ENCODE assay signal across 12 cellular contexts in genomic region chr18:23229472-23229871, GRCh38.
DNase-seq lines count a peak whose midpoint lies in the region; ATAC-seq and TF ChIP-seq lines count a peak whose summit lies in the region.
"Had no signal": no experiment of that assay in that cellular context is flagged by ENCODE, and none has a peak within 500 bp of the region (broad histone marks: within the 10 kb centered on the region; RNA-seq: fewer than 3 reads in every experiment).

No MANE protein-coding gene starts in this region.

- no peak overlapping the region for H3K4me3 Mint-ChIP-seq in stimulated activated naive CD8-positive, alpha-beta T cell treated with anti-CD3 and anti-CD28 coated beads, Interleukin-15, Interleukin-2, amounts not matched to agents 100 ng/mL and 50 ng/mL, for 24 hours
- no peak overlapping the region for H3K4me3 Mint-ChIP-seq in activated naive CD8-positive, alpha-beta T cell treated with anti-CD3 and anti-CD28 coated beads, Interleukin-2, amount 10 ng/mL, durations not matched to agents 7 days and 5 days
- H3K4me3 Mint-ChIP-seq in memory B cell, result no peak overlapping the region

- H3K27ac Mint-ChIP-seq in stimulated activated naive CD8-positive, alpha-beta T cell treated with anti-CD3 and anti-CD28 coated beads, Interleukin-15, Interleukin-2, amounts not matched to agents 100 ng/mL and 50 ng/mL, for 24 hours, result peak overlapping the region; percentile 96
- peak overlapping the region; percentile 69 for H3K27ac Mint-ChIP-seq in activated naive CD8-positive, alpha-beta T cell treated with anti-CD3 and anti-CD28 coated beads, Interleukin-2, amount 10 ng/mL, durations not matched to agents 7 days and 5 days
- H3K27ac Mint-ChIP-seq in memory B cell, result peak overlapping the region; percentile 86

- H3K9me3 Mint-ChIP-seq in stimulated activated naive CD8-positive, alpha-beta T cell treated with anti-CD3 and anti-CD28 coated beads, Interleukin-15, Interleukin-2, amounts not matched to agents 100 ng/mL and 50 ng/mL, for 24 hours, result peaks cover 6% of the 10 kb centered on the region
- H3K9me3 Mint-ChIP-seq in activated naive CD8-positive, alpha-beta T cell treated with anti-CD3 and anti-CD28 coated beads, Interleukin-2, amount 10 ng/mL, durations not matched to agents 7 days and 5 days, result peaks cover 5% of the 10 kb centered on the region
- no peaks in the 10 kb centered on the region for H3K9me3 Mint-ChIP-seq in memory B cell

- POLR2A ChIA-PET in activated naive CD8-positive, alpha-beta T cell treated with anti-CD3 and anti-CD28 coated beads, Interleukin-2, amount 10 ng/mL, durations not matched to agents 7 days and 5 days (lab: Charles Lee), result no interaction called here
- POLR2A ChIA-PET in RWPE1 (lab: Yijun Ruan, JAX; ENCODE audit: low non-redundant PET), result no interaction called here

- peaks cover 28% of the 10 kb centered on the region for H3K36me3 Mint-ChIP-seq in stimulated activated naive CD8-positive, alpha-beta T cell treated with anti-CD3 and anti-CD28 coated beads, Interleukin-15, Interleukin-2, amounts not matched to agents 100 ng/mL and 50 ng/mL, for 24 hours (ENCODE audit: low read depth)
- H3K36me3 Mint-ChIP-seq in activated naive CD8-positive, alpha-beta T cell treated with anti-CD3 and anti-CD28 coated beads, Interleukin-2, amount 10 ng/mL, durations not matched to agents 7 days and 5 days, result peaks cover 15% of the 10 kb centered on the region
- H3K36me3 Mint-ChIP-seq in memory B cell, result no peaks in the 10 kb centered on the region

- H3K27ac ChIP-seq in RWPE1, result no peak overlapping the region

- no peaks in the 10 kb centered on the region for H3K27me3 Mint-ChIP-seq in stimulated activated naive CD8-positive, alpha-beta T cell treated with anti-CD3 and anti-CD28 coated beads, Interleukin-15, Interleukin-2, amounts not matched to agents 100 ng/mL and 50 ng/mL, for 24 hours
- no peaks in the 10 kb centered on the region for H3K27me3 Mint-ChIP-seq in activated naive CD8-positive, alpha-beta T cell treated with anti-CD3 and anti-CD28 coated beads, Interleukin-2, amount 10 ng/mL, durations not matched to agents 7 days and 5 days
- peaks cover 7% of the 10 kb centered on the region for H3K27me3 Mint-ChIP-seq in memory B cell

- ATAC-seq in stimulated activated naive CD8-positive, alpha-beta T cell treated with anti-CD3 and anti-CD28 coated beads, Interleukin-15, Interleukin-2, amounts not matched to agents 100 U/mL and 50 U/mL, for 24 hours, result no peak
- ATAC-seq in activated naive CD8-positive, alpha-beta T cell treated with anti-CD3 and anti-CD28 coated beads, Interleukin-2, amount 10 ng/mL, durations not matched to agents 7 days and 5 days (ENCODE audit: low read depth), result no peak
- ATAC-seq in memory B cell (ENCODE audit: low read depth) (no peak), HG03521 (IDR thresholded peaks at IDR 0.05; ENCODE audit: unreplicated experiment) (no peak), HG02759 (IDR thresholded peaks at IDR 0.05; ENCODE audit: unreplicated experiment) (no peak), GM21423 (IDR thresholded peaks at IDR 0.05; ENCODE audit: unreplicated experiment) (no peak)

- CTCF ChIA-PET in RWPE1 (lab: Yijun Ruan, JAX), result interaction anchor here (0.8 kb wide), 1 partner anchor 186 kb away, joined by 3 read pairs; no protein-coding TSS in a partner anchor

- TF ChIP-seq CTCF in RWPE1 (conservative IDR thresholded peaks at IDR 0.05; ENCODE audit: low read depth), result no peak

- no peak for DNase-seq in stimulated activated naive CD8-positive, alpha-beta T cell treated with anti-CD3 and anti-CD28 coated beads, Interleukin-15, Interleukin-2, amounts not matched to agents 100 U/mL and 50 U/mL, for 24 hours
- no peak for DNase-seq in activated naive CD8-positive, alpha-beta T cell treated with anti-CD3 and anti-CD28 coated beads, Interleukin-2, amount 10 ng/mL, durations not matched to agents 7 days and 5 days
- DNase-seq in memory B cell (ENCODE audit: low spot score in 2 of 2) (no peak), RWPE1 (ENCODE audit: low spot score) (no peak)
- DNase-seq: Caco-2; NCI-H2081 treated with DMSO at 0.1 percent for 48 hours; SHP77 treated with DMSO at 0.1 percent for 48 hours; stimulated activated naive CD4-positive, alpha-beta T cell had no signal

- H3K4me1 Mint-ChIP-seq in stimulated activated naive CD8-positive, alpha-beta T cell treated with anti-CD3 and anti-CD28 coated beads, Interleukin-15, Interleukin-2, amounts not matched to agents 100 ng/mL and 50 ng/mL, for 24 hours (ENCODE audit: low read depth), result peaks cover 84% of the 10 kb centered on the region
- H3K4me1 Mint-ChIP-seq in activated naive CD8-positive, alpha-beta T cell treated with anti-CD3 and anti-CD28 coated beads, Interleukin-2, amount 10 ng/mL, durations not matched to agents 7 days and 5 days, result peaks cover 39% of the 10 kb centered on the region
- H3K4me1 Mint-ChIP-seq in memory B cell, result peaks cover 34% of the 10 kb centered on the region
